Comparison of ENCODE assay signal across 8 cellular contexts in genomic region chr3:184811999-184812844, GRCh38. TPM values are rescaled to one million over a fixed set of nuclear protein-coding genes. Genes with fewer than 3 reads are reported as not detected.
DNase-seq lines count a peak whose midpoint lies in the region; ATAC-seq and TF ChIP-seq lines count a peak whose summit lies in the region.

VPS8 (plus strand) TSS chr3:184812166; CDS start chr3:184824633, 12,467 bp downstream.

- no peaks in the 10 kb centered on the region for H3K27me3 ChIP-seq in kidney epithelial cell (ENCODE audit: control insufficient read depth, insufficient read depth, low read length)

- H3K9me3 Mint-ChIP-seq in chondrocyte (ENCODE audit: low read depth): no peaks in the 10 kb centered on the region

- DNase-seq in Ammon's horn (ENCODE audit: low spot score) (peak; percentile 99), NCI-H446 treated with DMSO at 0.1 percent for 48 hours (lab: John Stamatoyannopoulos, UW) (peak; percentile 90), chondrocyte (ENCODE audit: low spot score) (peak; percentile 98), kidney epithelial cell (ENCODE audit: low read depth) (peak; percentile 74)
- peak; percentile 98 for DNase-seq in activated CD4-positive, CD25-positive, alpha-beta regulatory T cell treated with anti-CD3 and anti-CD28 coated beads, Interleukin-2, amount 50 U/mL, for 72 hours
- DNase-seq in stimulated activated CD4-positive, alpha-beta T cell treated with anti-CD3 and anti-CD28 coated beads, Interleukin-15, amount 100 ng/mL, for 48 hours (ENCODE audit: low read depth in 2 of 2): peak; percentile 95 to 96

- peaks cover 16% of the 10 kb centered on the region for H3K4me1 Mint-ChIP-seq in chondrocyte (ENCODE audit: low read depth)

- peak within 1 kb of the TSS; percentile 89 for H3K4me3 ChIP-seq in kidney epithelial cell (ENCODE audit: low read depth, low read length)

- H3K27ac Mint-ChIP-seq in chondrocyte (ENCODE audit: unreplicated experiment): peak within 1 kb of the TSS; percentile 95

- peak within 1 kb of the TSS; percentile 96 for H3K4me3 Mint-ChIP-seq in chondrocyte (ENCODE audit: unreplicated experiment)

- H3K27me3 Mint-ChIP-seq in chondrocyte (ENCODE audit: low read depth): no peaks in the 10 kb centered on the region

- ATAC-seq in GM19043 (IDR thresholded peaks at IDR 0.05; ENCODE audit: low read depth, unreplicated experiment) (peak; percentile 93), HG03378 (IDR thresholded peaks at IDR 0.05; ENCODE audit: unreplicated experiment) (peak; percentile 76)

- TF ChIP-seq CTCF in chondrocyte (IDR thresholded peaks at IDR 0.05) (peak; percentile 81), kidney epithelial cell (IDR thresholded peaks at IDR 0.05; ENCODE audit: insufficient read depth, low read length, poor library complexity, severe bottlenecking) (peak; percentile 53)

- peaks cover 2% of the 10 kb centered on the region for H3K36me3 Mint-ChIP-seq in chondrocyte (ENCODE audit: low read depth)

- H3K36me3 ChIP-seq in kidney epithelial cell (ENCODE audit: control insufficient read depth, insufficient read depth, low read length): no peaks in the 10 kb centered on the region

RNA-seq across cellular contexts. Expression of gene VPS8, which starts in this region (rescaled TPM):
- total RNA-seq in chondrocyte: 53.6 to 55.5 TPM (median 53.7 TPM) in 3 replicates
- 31.9 and 57.3 TPM in 2 replicates for total RNA-seq in kidney epithelial cell

Comparison
In these comparisons a context has a peak if more than half of its experiments do, and no peak if none do; other contexts are left out.
1. Peak in every context shown above with its lines: DNase-seq, ATAC-seq and H3K4me3 ChIP-seq.